ENCODE assay signal across 31 cellular contexts in genomic region chr6:108637963-108638362, GRCh38.
"Had no signal": no experiment of that assay in that cellular context is flagged by ENCODE, and none has a peak within 500 bp of the region (broad histone marks: within the 10 kb centered on the region; RNA-seq: fewer than 3 reads in every experiment).

No MANE protein-coding gene starts in this region.

- H3K4me3 Mint-ChIP-seq: activated CD4-positive, alpha-beta memory T cell treated with anti-CD3 and anti-CD28 coated beads, Interleukin-2, amount 10 ng/mL, durations not matched to agents 7 days and 5 days; activated CD4-positive, alpha-beta T cell treated with anti-CD3 and anti-CD28 coated beads, Interleukin-2, amount 10 ng/mL, durations not matched to agents 24 days and 14 days; activated naive CD4-positive, alpha-beta T cell treated with anti-CD3 and anti-CD28 coated beads, Interleukin-2, amount 10 ng/mL, durations not matched to agents 7 days and 5 days; effector memory CD8-positive, alpha-beta T cell; mesothelial cell of epicardium; naive B cell; nephron progenitor cell; T-helper 17 cell had no signal

- H3K27me3 Mint-ChIP-seq: activated CD4-positive, alpha-beta memory T cell treated with anti-CD3 and anti-CD28 coated beads, Interleukin-2, amount 10 ng/mL, durations not matched to agents 7 days and 5 days; effector memory CD8-positive, alpha-beta T cell; naive B cell; T-helper 17 cell had no signal

- DNase-seq: activated CD4-positive, alpha-beta memory T cell treated with anti-CD3 and anti-CD28 coated beads, Interleukin-2, amount 10 ng/mL, durations not matched to agents 7 days and 5 days; activated CD4-positive, alpha-beta T cell treated with anti-CD3 and anti-CD28 coated beads, Interleukin-2, amount 10 ng/mL, durations not matched to agents 24 days and 14 days; activated CD8-positive, alpha-beta memory T cell treated with anti-CD3 and anti-CD28 coated beads, Interleukin-2, amount 50 U/mL, for 48 hours; activated effector memory CD4-positive, alpha-beta T cell treated with anti-CD3 and anti-CD28 coated beads, Interleukin-2, amount 50 U/mL, for 16 hours; activated naive CD4-positive, alpha-beta T cell treated with anti-CD3 and anti-CD28 coated beads, Interleukin-2, amount 10 ng/mL, durations not matched to agents 7 days and 5 days; amniotic stem cell; brain microvascular endothelial cell; cortex of kidney; effector memory CD8-positive, alpha-beta T cell; erythroblast; islet precursor cell; left cardiac atrium; left ventricle myocardium superior; naive B cell; nephron progenitor cell; nucleus accumbens; pancreas; right cardiac atrium; stimulated activated CD4-positive, alpha-beta T cell treated with anti-CD3 and anti-CD28 coated beads, Interleukin-15, amount 100 ng/mL, for 24 hours; stimulated activated CD4-positive, alpha-beta T cell treated with anti-CD3 and anti-CD28 coated beads, Interleukin-2, amount 100 ng/mL, for 24 hours; stomach; T-helper 17 cell; T1000; thyroid gland; upper lobe of left lung; WERI-Rb-1 had no signal

- ATAC-seq: activated CD4-positive, CD25-positive, alpha-beta regulatory T cell treated with anti-CD3 and anti-CD28 coated beads, Interleukin-2, amount 50 U/mL, for 24 hours; effector memory CD8-positive, alpha-beta T cell; gastroesophageal sphincter; left cardiac atrium; left ventricle myocardium superior; pancreas; right cardiac atrium; T-helper 17 cell had no signal

- H3K27ac ChIP-seq: brain microvascular endothelial cell, gastroesophageal sphincter, hepatocyte, pancreas, stomach, thyroid gland, upper lobe of left lung, vagina, WERI-Rb-1 had no signal

- H3K36me3 ChIP-seq: brain microvascular endothelial cell, pancreas, thyroid gland, upper lobe of left lung, vagina, WERI-Rb-1 had no signal

- H3K27ac Mint-ChIP-seq: activated CD4-positive, alpha-beta memory T cell treated with anti-CD3 and anti-CD28 coated beads, Interleukin-2, amount 10 ng/mL, durations not matched to agents 7 days and 5 days; activated CD4-positive, alpha-beta T cell treated with anti-CD3 and anti-CD28 coated beads, Interleukin-2, amount 10 ng/mL, durations not matched to agents 24 days and 14 days; activated naive CD4-positive, alpha-beta T cell treated with anti-CD3 and anti-CD28 coated beads, Interleukin-2, amount 10 ng/mL, durations not matched to agents 7 days and 5 days; mesothelial cell of epicardium; naive B cell; nephron progenitor cell; T-helper 17 cell had no signal

- H3K36me3 Mint-ChIP-seq: activated naive CD4-positive, alpha-beta T cell treated with anti-CD3 and anti-CD28 coated beads, Interleukin-2, amount 10 ng/mL, durations not matched to agents 7 days and 5 days; mesothelial cell of epicardium; naive B cell had no signal

- H3K4me3 ChIP-seq: gastroesophageal sphincter, hepatocyte, pancreas, stomach, thyroid gland, upper lobe of left lung, vagina had no signal

- H3K9me3 ChIP-seq: gastroesophageal sphincter, pancreas, stomach, thyroid gland, upper lobe of left lung, vagina had no signal

- H3K27me3 ChIP-seq: brain microvascular endothelial cell, gastroesophageal sphincter, hepatocyte, pancreas, stomach, thyroid gland, upper lobe of left lung, vagina had no signal

- H3K9me3 Mint-ChIP-seq: activated CD4-positive, alpha-beta memory T cell treated with anti-CD3 and anti-CD28 coated beads, Interleukin-2, amount 10 ng/mL, durations not matched to agents 7 days and 5 days; activated CD4-positive, alpha-beta T cell treated with anti-CD3 and anti-CD28 coated beads, Interleukin-2, amount 10 ng/mL, durations not matched to agents 24 days and 14 days; activated naive CD4-positive, alpha-beta T cell treated with anti-CD3 and anti-CD28 coated beads, Interleukin-2, amount 10 ng/mL, durations not matched to agents 7 days and 5 days; effector memory CD8-positive, alpha-beta T cell; mesothelial cell of epicardium; naive B cell; nephron progenitor cell had no signal
